Comparison of ENCODE assay signal across 20 cellular contexts in the genomic region with DNA sequence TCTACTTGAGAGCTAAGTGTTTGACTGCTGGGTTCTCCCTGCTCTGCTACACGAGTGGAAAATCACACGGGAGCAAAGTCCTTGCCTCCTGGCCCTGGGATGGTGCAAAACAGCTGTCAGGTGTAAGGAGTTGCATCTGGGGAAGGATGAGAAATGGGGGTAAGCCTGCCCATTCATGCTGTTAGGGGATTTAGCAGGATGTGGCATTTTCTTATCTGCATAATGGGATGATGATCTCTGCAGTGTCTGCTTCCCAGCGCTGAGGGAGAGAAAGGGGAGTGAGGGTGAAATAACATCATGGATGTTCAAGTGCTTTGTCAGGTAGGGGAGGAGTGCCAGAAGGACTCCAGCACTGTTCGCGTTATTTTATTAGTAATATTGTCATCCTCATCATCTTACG.
DNase-seq lines count a peak whose midpoint lies in the region; ATAC-seq, FAIRE-seq and TF ChIP-seq lines count a peak whose summit lies in the region.
"Had no signal": no experiment of that assay in that cellular context is flagged by ENCODE, and none has a peak within 500 bp of the region (broad histone marks: within the 10 kb centered on the region; RNA-seq: fewer than 3 reads in every experiment).

No MANE protein-coding gene starts in this region.

- TF ChIP-seq EP300 in SK-N-SH (IDR thresholded peaks at IDR 0.05; ENCODE audit: borderline replicate concordance in 1 of 2, low read depth in 1 of 2, low read length in 1 of 2): no peak

- no peaks in the 10 kb centered on the region for H3K9me3 ChIP-seq in SK-N-SH
- H3K9me3 ChIP-seq in left lung: no peaks in the 10 kb centered on the region
- H3K9me3 ChIP-seq: BE2C, Peyer's patch had no signal

- peaks cover 30% of the 10 kb centered on the region for H3K4me1 Mint-ChIP-seq in activated naive CD8-positive, alpha-beta T cell (ENCODE audit: low read depth)
- H3K4me1 Mint-ChIP-seq in activated naive CD8-positive, alpha-beta T cell treated with anti-CD3 and anti-CD28 coated beads for 36 hours: peaks cover 26% of the 10 kb centered on the region
- H3K4me1 Mint-ChIP-seq in activated T-helper 2 cell treated with anti-CD3 and anti-CD28 coated beads, Interferon-gamma antibody, Interleukin-2, Interleukin-4, amounts not matched to agents 10 μg/mL and 5 μg/mL and 100 μg/mL, durations not matched to agents 14 hours and 24 hours and 36 hours (ENCODE audit: low read depth): peaks cover 48% of the 10 kb centered on the region
- H3K4me1 Mint-ChIP-seq: IgD-negative memory B cell had no signal

- H3K4me1 ChIP-seq in SK-N-SH (ENCODE audit: control insufficient read depth in 1 of 2, insufficient read depth in 2 of 2, low read depth in 1 of 2, low read length in 1 of 2) (peaks cover 0 to 5% of the 10 kb centered on the region in 2 experiments; a peak in 1 of 4 replicates), left lung (peaks cover 2 to 12% of the 10 kb centered on the region in 2 donors)
- H3K4me1 ChIP-seq: BE2C had no signal

- peak overlapping the region; percentile 86 for H3K27ac Mint-ChIP-seq in activated naive CD8-positive, alpha-beta T cell
- H3K27ac Mint-ChIP-seq in activated naive CD8-positive, alpha-beta T cell treated with anti-CD3 and anti-CD28 coated beads for 36 hours: no peak overlapping the region
- H3K27ac Mint-ChIP-seq in activated T-helper 2 cell treated with anti-CD3 and anti-CD28 coated beads, Interferon-gamma antibody, Interleukin-2, Interleukin-4, amounts not matched to agents 10 μg/mL and 5 μg/mL and 100 μg/mL, durations not matched to agents 14 hours and 24 hours and 36 hours: peak overlapping the region; percentile 35
- H3K27ac Mint-ChIP-seq: CD4-positive, alpha-beta T cell; H9; IgD-negative memory B cell had no signal

- H3K4me3 ChIP-seq in SK-N-SH (ENCODE audit: low read depth in 2 of 2, low read length in 1 of 2): no peak overlapping the region
- no peak overlapping the region for H3K4me3 ChIP-seq in left lung
- H3K4me3 ChIP-seq: Peyer's patch had no signal

- POLR2A ChIA-PET in SK-N-SH (lab: Yijun Ruan, JAX): no interaction called here

- no peaks in the 10 kb centered on the region for H3K27me3 Mint-ChIP-seq in activated naive CD8-positive, alpha-beta T cell
- H3K27me3 Mint-ChIP-seq in activated naive CD8-positive, alpha-beta T cell treated with anti-CD3 and anti-CD28 coated beads for 36 hours: no peaks in the 10 kb centered on the region
- H3K27me3 Mint-ChIP-seq in activated T-helper 2 cell treated with anti-CD3 and anti-CD28 coated beads, Interferon-gamma antibody, Interleukin-2, Interleukin-4, amounts not matched to agents 10 μg/mL and 5 μg/mL and 100 μg/mL, durations not matched to agents 14 hours and 24 hours and 36 hours (ENCODE audit: low read depth): no peaks in the 10 kb centered on the region
- H3K27me3 Mint-ChIP-seq: CD4-positive, alpha-beta T cell had no signal

- H3K27ac ChIP-seq in SK-N-SH (ENCODE audit: low read depth in 2 of 2, low read length in 1 of 2) (no peak overlapping the region), left lung (no peak overlapping the region)
- H3K27ac ChIP-seq: Peyer's patch had no signal

- H3K9ac ChIP-seq in SK-N-SH: no peak overlapping the region

- no peak for TF ChIP-seq CTCF in SK-N-SH (IDR thresholded peaks at IDR 0.05)
- no peak for TF ChIP-seq CTCF in left lung (IDR thresholded peaks at IDR 0.05)

- H3K9me3 Mint-ChIP-seq in activated naive CD8-positive, alpha-beta T cell (ENCODE audit: low read depth): no peaks in the 10 kb centered on the region
- no peaks in the 10 kb centered on the region for H3K9me3 Mint-ChIP-seq in activated naive CD8-positive, alpha-beta T cell treated with anti-CD3 and anti-CD28 coated beads for 36 hours
- no peaks in the 10 kb centered on the region for H3K9me3 Mint-ChIP-seq in activated T-helper 2 cell treated with anti-CD3 and anti-CD28 coated beads, Interferon-gamma antibody, Interleukin-2, Interleukin-4, amounts not matched to agents 10 μg/mL and 5 μg/mL and 100 μg/mL, durations not matched to agents 14 hours and 24 hours and 36 hours
- H3K9me3 Mint-ChIP-seq: CD4-positive, alpha-beta T cell; H9 had no signal

- no peaks in the 10 kb centered on the region for H3K27me3 ChIP-seq in SK-N-SH (ENCODE audit: insufficient read depth)
- H3K27me3 ChIP-seq in left lung: no peaks in the 10 kb centered on the region
- H3K27me3 ChIP-seq: BE2C, Peyer's patch had no signal

- no peak for ATAC-seq in SK-N-SH treated with all-trans-retinoic acid at 6 μM for 48 hours
- no peak for ATAC-seq in GM21786 (IDR thresholded peaks at IDR 0.05; ENCODE audit: unreplicated experiment)
- no peak for ATAC-seq in left lung
- ATAC-seq: Right ventricle myocardium inferior had no signal

- intact Hi-C loops in activated T-helper 2 cell treated with anti-CD3 and anti-CD28 coated beads, Interferon-gamma antibody, Interleukin-2, Interleukin-4, amounts not matched to agents 10 μg/mL and 5 μg/mL and 100 μg/mL, durations not matched to agents 14 hours and 24 hours and 36 hours (cut with micrococcal nuclease): loop anchor here (10.0 kb wide), 1 partner anchor 111 kb away; no protein-coding TSS in a partner anchor
- intact Hi-C loops in left lung (cut with DNase I): no loop called here

- H3K36me3 ChIP-seq in SK-N-SH (replicated peaks in 1 of 2; ENCODE audit: control insufficient read depth in 1 of 2, insufficient read depth in 2 of 2, low read length in 1 of 2) (no peaks in the 10 kb centered on the region), left lung (no peaks in the 10 kb centered on the region)
- H3K36me3 ChIP-seq: BE2C, Peyer's patch had no signal

- DNase-seq in SK-N-SH: peak; percentile 37
- DNase-seq in activated naive CD8-positive, alpha-beta T cell treated with anti-CD3 and anti-CD28 coated beads for 36 hours: no peak
- no peak for DNase-seq in activated T-helper 2 cell treated with anti-CD3 and anti-CD28 coated beads, Interferon-gamma antibody, Interleukin-2, Interleukin-4, amounts not matched to agents 10 μg/mL and 5 μg/mL and 100 μg/mL, durations not matched to agents 14 hours and 24 hours and 36 hours (ENCODE audit: low spot score)
- no peak for DNase-seq in urothelium cell line (ENCODE audit: low spot score)
- no peak for DNase-seq in left lung
- DNase-seq: 8988T; BE2C; CD4-positive, alpha-beta T cell; DMS53; H9; NCI-H1417; NCI-H1930; NCI-H510A; Peyer's patch had no signal

- CTCF ChIA-PET in SK-N-SH (lab: Yijun Ruan, JAX): interaction anchor here (1.7 kb wide), 1 partner anchor 12 kb away, joined by 6 read pairs; no protein-coding TSS in a partner anchor

- H3K36me3 Mint-ChIP-seq in activated naive CD8-positive, alpha-beta T cell: no peaks in the 10 kb centered on the region
- no peaks in the 10 kb centered on the region for H3K36me3 Mint-ChIP-seq in activated naive CD8-positive, alpha-beta T cell treated with anti-CD3 and anti-CD28 coated beads for 36 hours
- no peaks in the 10 kb centered on the region for H3K36me3 Mint-ChIP-seq in activated T-helper 2 cell treated with anti-CD3 and anti-CD28 coated beads, Interferon-gamma antibody, Interleukin-2, Interleukin-4, amounts not matched to agents 10 μg/mL and 5 μg/mL and 100 μg/mL, durations not matched to agents 14 hours and 24 hours and 36 hours (ENCODE audit: low read depth)
- H3K36me3 Mint-ChIP-seq: IgD-negative memory B cell had no signal

- WGBS in SK-N-SH (ENCODE audit: low lambda C conversion rate): 69% methylated on average over 6 of the region's 6 CpGs

- no peaks in the 10 kb centered on the region for H4K20me1 ChIP-seq in SK-N-SH (ENCODE audit: insufficient read depth)

- no peak overlapping the region for H3K4me2 ChIP-seq in SK-N-SH

- FAIRE-seq in urothelium cell line (lab: Jason Lieb, UNC): peak; percentile 42
- FAIRE-seq: GM19239 had no signal

- H3K9me2 ChIP-seq in SK-N-SH: no peaks in the 10 kb centered on the region

- H3F3A ChIP-seq in SK-N-SH (replicated peaks; ENCODE audit: insufficient read depth): no peaks in the 10 kb centered on the region

- no peak overlapping the region for H2AFZ ChIP-seq in SK-N-SH (ENCODE audit: low read depth)

- no peak overlapping the region for H3K4me3 Mint-ChIP-seq in activated naive CD8-positive, alpha-beta T cell
- H3K4me3 Mint-ChIP-seq in activated naive CD8-positive, alpha-beta T cell treated with anti-CD3 and anti-CD28 coated beads for 36 hours: no peak overlapping the region
- no peak overlapping the region for H3K4me3 Mint-ChIP-seq in activated T-helper 2 cell treated with anti-CD3 and anti-CD28 coated beads, Interferon-gamma antibody, Interleukin-2, Interleukin-4, amounts not matched to agents 10 μg/mL and 5 μg/mL and 100 μg/mL, durations not matched to agents 14 hours and 24 hours and 36 hours (ENCODE audit: low read depth)
- H3K4me3 Mint-ChIP-seq: CD4-positive, alpha-beta T cell; H9; IgD-negative memory B cell had no signal

- no peak for TF ChIP-seq RAD21 in SK-N-SH (IDR thresholded peaks at IDR 0.05; ENCODE audit: low read length)

- no peaks in the 10 kb centered on the region for H3K79me2 ChIP-seq in SK-N-SH (ENCODE audit: insufficient read depth)

TF ChIP-seq in SK-N-SH, 30 proteins besides CTCF, POLR2A, EP300 and RAD21:
- 0 out of 2 replicates have a peak, but pooled peaks have one; percentile 17 for TF ChIP-seq RCOR1 (IDR thresholded peaks at IDR 0.05; ENCODE audit: low read length)
- TF ChIP-seq, protein P1, sequence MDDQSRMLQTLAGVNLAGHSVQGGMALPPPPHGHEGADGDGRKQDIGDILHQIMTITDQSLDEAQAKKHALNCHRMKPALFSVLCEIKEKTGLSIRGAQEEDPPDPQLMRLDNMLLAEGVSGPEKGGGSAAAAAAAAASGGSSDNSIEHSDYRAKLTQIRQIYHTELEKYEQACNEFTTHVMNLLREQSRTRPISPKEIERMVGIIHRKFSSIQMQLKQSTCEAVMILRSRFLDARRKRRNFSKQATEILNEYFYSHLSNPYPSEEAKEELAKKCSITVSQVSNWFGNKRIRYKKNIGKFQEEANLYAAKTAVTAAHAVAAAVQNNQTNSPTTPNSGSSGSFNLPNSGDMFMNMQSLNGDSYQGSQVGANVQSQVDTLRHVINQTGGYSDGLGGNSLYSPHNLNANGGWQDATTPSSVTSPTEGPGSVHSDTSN (IDR thresholded peaks at IDR 0.05): no peak
- TF ChIP-seq GATA2 (CRISPR knock-in tag; IDR thresholded peaks at IDR 0.05): peak; percentile 56; the same call in 1 of the 2 replicates
TF ChIP-seq in SK-N-SH: peak in this region for 2.

TF ChIP-seq in SK-N-SH treated with all-trans-retinoic acid at 6 μM for 48 hours, 23 proteins besides CTCF, POLR2A, EP300 and RAD21 (continues in another document):
- no peak for TF ChIP-seq ISL1 (CRISPR knock-in tag; IDR thresholded peaks at IDR 0.05)
- TF ChIP-seq ZFP3 (CRISPR knock-in tag; IDR thresholded peaks at IDR 0.05): no peak
- TF ChIP-seq ZNF8 (CRISPR knock-in tag; IDR thresholded peaks at IDR 0.05): no peak
- no peak for TF ChIP-seq RARB (CRISPR knock-in tag; IDR thresholded peaks at IDR 0.05)
